In genomic region chr3:19148768-19149091, GRCh38 we compare ENCODE assay signal across 9 cellular contexts. TPM values are rescaled to one million over a fixed set of nuclear protein-coding genes. Genes with fewer than 3 reads are reported as not detected.
DNase-seq lines count a peak whose midpoint lies in the region; ATAC-seq and TF ChIP-seq lines count a peak whose summit lies in the region.
"Had no signal": no experiment of that assay in that cellular context is flagged by ENCODE, and none has a peak within 500 bp of the region (broad histone marks: within the 10 kb centered on the region; RNA-seq: fewer than 3 reads in every experiment).

No MANE protein-coding gene starts in this region.

- peak overlapping the region; percentile 87 for H3K4me2 ChIP-seq in smooth muscle cell

- H3K27ac ChIP-seq in iPS-18a (ENCODE audit: low read length) (no peak overlapping the region), smooth muscle cell (ENCODE audit: low read depth) (no peak overlapping the region)

- ATAC-seq in activated CD8-positive, alpha-beta T cell treated with anti-CD3 and anti-CD28 coated beads for 36 hours = no peak
- no peak for ATAC-seq in HG03469 (IDR thresholded peaks at IDR 0.05; ENCODE audit: unreplicated experiment)

- DNase-seq in NCI-H2107 treated with DMSO at 0.1 percent for 48 hours (lab: John Stamatoyannopoulos, UW; ENCODE audit: unreplicated experiment) (peak; percentile 22), NCI-H2107 (lab: John Stamatoyannopoulos, UW) (no peak), smooth muscle cell (lab: John Stamatoyannopoulos, UW; ENCODE audit: unreplicated experiment) (no peak), NCI-H748 treated with DMSO at 0.1 percent for 48 hours (lab: John Stamatoyannopoulos, UW) (no peak), GM13976 (ENCODE audit: low spot score) (no peak)
- DNase-seq in activated CD8-positive, alpha-beta T cell treated with anti-CD3 and anti-CD28 coated beads for 36 hours = no peak

- H3K9ac ChIP-seq in iPS-18a (ENCODE audit: low read length) (no peak overlapping the region), smooth muscle cell (ENCODE audit: low read depth) (no peak overlapping the region)

- H3K4me3 Mint-ChIP-seq in activated CD8-positive, alpha-beta T cell treated with anti-CD3 and anti-CD28 coated beads for 36 hours = peak overlapping the region; percentile 52

- CTCF ChIA-PET in activated CD8-positive, alpha-beta T cell treated with anti-CD3 and anti-CD28 coated beads for 36 hours (lab: Charles Lee) = no interaction called here

- H3K36me3 ChIP-seq in iPS-18a (ENCODE audit: control insufficient read depth, low read depth, low read length) (no peaks in the 10 kb centered on the region), smooth muscle cell (ENCODE audit: low read depth) (no peaks in the 10 kb centered on the region)

- in situ Hi-C loops in GM13976 (cut with MboI; ENCODE audit: low sequenced_read_pairs, unreplicated experiment) = no loop called here

- intact Hi-C loops in activated CD8-positive, alpha-beta T cell treated with anti-CD3 and anti-CD28 coated beads for 36 hours (cut with micrococcal nuclease) = no loop called here

- H3K27me3 ChIP-seq in iPS-18a (ENCODE audit: control insufficient read depth, insufficient read depth, low read length) = peaks cover 13% of the 10 kb centered on the region
- H3K27me3 ChIP-seq in smooth muscle cell (ENCODE audit: low read depth) = peaks cover 21% of the 10 kb centered on the region

- H3K9me3 ChIP-seq in iPS-18a (ENCODE audit: control insufficient read depth, low read depth, low read length) (no peaks in the 10 kb centered on the region), smooth muscle cell (replicated peaks; ENCODE audit: low read depth) (no peaks in the 10 kb centered on the region)

- H3K27me3 Mint-ChIP-seq in activated CD8-positive, alpha-beta T cell treated with anti-CD3 and anti-CD28 coated beads for 36 hours = peaks cover 27% of the 10 kb centered on the region

- H3K79me2 ChIP-seq in smooth muscle cell (ENCODE audit: low read depth) = no peaks in the 10 kb centered on the region

- no peak for TF ChIP-seq CTCF in activated CD8-positive, alpha-beta T cell treated with anti-CD3 and anti-CD28 coated beads for 36 hours (IDR thresholded peaks at IDR 0.05)
- no peak for TF ChIP-seq CTCF in smooth muscle cell (IDR thresholded peaks at IDR 0.05; ENCODE audit: borderline replicate concordance, insufficient read depth, poor library complexity, severe bottlenecking)
- TF ChIP-seq CTCF in GM13976 (IDR thresholded peaks at IDR 0.05; ENCODE audit: borderline replicate concordance, control extremely low read depth, extremely low read depth, insufficient read depth, missing control alignments) = no peak

- H2AFZ ChIP-seq in smooth muscle cell (ENCODE audit: low read depth) = no peak overlapping the region

- H3K4me1 Mint-ChIP-seq in activated CD8-positive, alpha-beta T cell treated with anti-CD3 and anti-CD28 coated beads for 36 hours (ENCODE audit: low read depth) = peaks cover 12% of the 10 kb centered on the region

- no peaks in the 10 kb centered on the region for H4K20me1 ChIP-seq in smooth muscle cell (ENCODE audit: low read depth)

- peaks cover 2% of the 10 kb centered on the region for H3K9me3 Mint-ChIP-seq in activated CD8-positive, alpha-beta T cell treated with anti-CD3 and anti-CD28 coated beads for 36 hours

- POLR2A ChIA-PET in activated CD8-positive, alpha-beta T cell treated with anti-CD3 and anti-CD28 coated beads for 36 hours (lab: Charles Lee) = no interaction called here

- 2% methylated on average over 12 of the region's 12 CpGs for WGBS in smooth muscle cell (ENCODE audit: low lambda C conversion rate)

- H3F3A ChIP-seq in smooth muscle cell (ENCODE audit: low read depth) = no peaks in the 10 kb centered on the region

- H3K4me1 ChIP-seq in iPS-18a (ENCODE audit: control insufficient read depth, low read depth, low read length) (peaks cover 3% of the 10 kb centered on the region), smooth muscle cell (ENCODE audit: low read depth) (no peaks in the 10 kb centered on the region)

- H3K27ac Mint-ChIP-seq in activated CD8-positive, alpha-beta T cell treated with anti-CD3 and anti-CD28 coated beads for 36 hours = no peak overlapping the region

- peak overlapping the region; percentile 84 for H3K4me3 ChIP-seq in iPS-18a (ENCODE audit: low read length)
- peak overlapping the region; percentile 62 for H3K4me3 ChIP-seq in smooth muscle cell

- no peaks in the 10 kb centered on the region for H3K36me3 Mint-ChIP-seq in activated CD8-positive, alpha-beta T cell treated with anti-CD3 and anti-CD28 coated beads for 36 hours (ENCODE audit: low read depth)

RNA-seq across cellular contexts. Expression of gene KCNH8, which starts 0.4 kb away (rescaled TPM):
- total RNA-seq in activated CD8-positive, alpha-beta T cell treated with anti-CD3 and anti-CD28 coated beads for 36 hours = not detected
- 0.45 and 2.9 TPM in 2 replicates for total RNA-seq in smooth muscle cell
- 0.05 and 0.24 TPM in 2 replicates for polyA plus RNA-seq in smooth muscle cell
- polyA plus RNA-seq: keratinocyte had no signal
